9 cellular contexts compared by ENCODE assay signal in the genomic region with DNA sequence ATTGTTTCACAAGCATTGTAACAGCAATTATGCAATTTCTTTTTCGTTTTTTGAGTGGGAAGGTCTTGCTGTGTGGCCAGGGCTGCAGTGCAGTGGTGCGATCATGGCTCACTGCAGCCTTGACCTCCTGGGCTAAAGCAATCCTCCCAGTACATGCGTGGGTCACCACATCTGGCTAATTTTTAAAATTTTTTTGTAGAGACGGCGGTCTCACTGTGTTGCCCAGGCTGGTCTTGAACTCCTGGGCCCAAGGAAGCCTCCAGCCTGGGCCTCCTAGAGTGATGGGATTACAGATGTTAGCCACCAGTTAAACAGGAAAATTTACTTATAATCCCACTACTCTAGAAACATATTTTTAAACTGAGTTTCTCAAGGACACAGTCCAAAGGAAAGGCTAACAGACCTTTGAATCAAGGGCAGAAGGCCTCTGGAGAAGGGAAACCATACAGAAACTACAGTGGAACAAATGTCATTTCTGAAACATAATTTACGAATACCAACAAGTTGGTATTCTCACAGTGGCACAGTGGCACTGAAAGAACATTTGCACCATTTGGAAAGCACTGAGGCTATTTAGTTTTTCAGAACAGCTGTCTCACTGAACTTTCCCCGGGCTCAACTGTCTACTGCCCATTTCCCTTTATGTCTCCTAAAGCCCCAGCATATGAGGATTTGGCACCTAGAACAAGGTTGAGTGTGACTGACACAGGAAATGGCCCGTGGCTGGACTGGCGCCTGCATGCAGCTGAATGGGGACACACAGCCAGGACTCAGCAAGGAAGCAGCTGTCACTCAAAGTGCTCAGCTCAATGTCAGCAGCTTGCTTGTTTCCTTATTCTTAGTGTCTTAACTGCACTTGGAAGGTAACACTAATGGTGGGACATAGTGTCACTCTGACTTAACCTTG. TPM values are rescaled to one million over a fixed set of nuclear protein-coding genes. Genes with fewer than 3 reads are reported as not detected.
DNase-seq lines count a peak whose midpoint lies in the region; ATAC-seq lines count a peak whose summit lies in the region.
"Had no signal": no experiment of that assay in that cellular context is flagged by ENCODE, and none has a peak within 500 bp of the region (broad histone marks: within the 10 kb centered on the region; RNA-seq: fewer than 3 reads in every experiment).

No MANE protein-coding gene starts in this region.

- H3K36me3 Mint-ChIP-seq in activated naive CD4-positive, alpha-beta T cell treated with anti-CD3 and anti-CD28 coated beads, Interleukin-2, amount 10 ng/mL, durations not matched to agents 7 days and 5 days, result peaks cover 8% of the 10 kb centered on the region
- no peaks in the 10 kb centered on the region for H3K36me3 Mint-ChIP-seq in immature natural killer cell

- H3K27ac Mint-ChIP-seq in activated naive CD4-positive, alpha-beta T cell treated with anti-CD3 and anti-CD28 coated beads, Interleukin-2, amount 10 ng/mL, durations not matched to agents 7 days and 5 days, result no peak overlapping the region
- H3K27ac Mint-ChIP-seq in immature natural killer cell, result peak overlapping the region; percentile 84 to 99 (median 92)

- H3K4me1 Mint-ChIP-seq in activated naive CD4-positive, alpha-beta T cell treated with anti-CD3 and anti-CD28 coated beads, Interleukin-2, amount 10 ng/mL, durations not matched to agents 7 days and 5 days, result peaks cover 48% of the 10 kb centered on the region
- peaks cover 54 to 62% of the 10 kb centered on the region in 2 donors for H3K4me1 Mint-ChIP-seq in immature natural killer cell

- ATAC-seq in HG03280 (IDR thresholded peaks at IDR 0.05; ENCODE audit: unreplicated experiment), result no peak
- ATAC-seq: CD8-positive, alpha-beta T cell had no signal

- H3K4me3 Mint-ChIP-seq in activated naive CD4-positive, alpha-beta T cell treated with anti-CD3 and anti-CD28 coated beads, Interleukin-2, amount 10 ng/mL, durations not matched to agents 7 days and 5 days, result peak overlapping the region; percentile 27
- peak overlapping the region in 4 of 5 donors; percentile 6 to 77 (median 60) for H3K4me3 Mint-ChIP-seq in immature natural killer cell

- CTCF ChIA-PET in activated naive CD4-positive, alpha-beta T cell treated with anti-CD3 and anti-CD28 coated beads, Interleukin-2, amount 10 ng/mL, durations not matched to agents 7 days and 5 days (lab: Charles Lee), result interaction anchor here (1.1 to 1.2 kb wide), 2 partner anchors 12 to 22 kb away, joined by 3 to 5 read pairs; no protein-coding TSS in a partner anchor

- in situ Hi-C loops in SK-MEL-5 (cut with HindIII; ENCODE audit: low pct_unique_long_range_greater_than_20kb, low sequenced_read_pairs), result no loop called here

- no peaks in the 10 kb centered on the region for H3K27me3 Mint-ChIP-seq in activated naive CD4-positive, alpha-beta T cell treated with anti-CD3 and anti-CD28 coated beads, Interleukin-2, amount 10 ng/mL, durations not matched to agents 7 days and 5 days
- peaks cover 18 to 32% (median 28%) of the 10 kb centered on the region in 3 donors for H3K27me3 Mint-ChIP-seq in immature natural killer cell (ENCODE audit: low read depth in 3 of 3)

- DNase-seq in activated naive CD4-positive, alpha-beta T cell treated with anti-CD3 and anti-CD28 coated beads, Interleukin-2, amount 10 ng/mL, durations not matched to agents 7 days and 5 days, result peak; percentile 28
- no peak for DNase-seq in activated naive CD4-positive, alpha-beta T cell treated with Interleukin-2 at 50 U/mL for 16 hours
- DNase-seq in SK-MEL-5 (ENCODE audit: low read depth, low spot score) (peak; percentile 73), immature natural killer cell (peak; percentile 60 to 68 (median 66)), ureter (ENCODE audit: low spot score) (peak; percentile 60), NCI-H524 treated with DMSO at 0.1 percent for 48 hours (lab: John Stamatoyannopoulos, UW) (no peak), NCI-H2227 treated with DMSO at 0.1 percent for 48 hours (lab: John Stamatoyannopoulos, UW) (no peak)

- no peaks in the 10 kb centered on the region for H3K9me3 Mint-ChIP-seq in activated naive CD4-positive, alpha-beta T cell treated with anti-CD3 and anti-CD28 coated beads, Interleukin-2, amount 10 ng/mL, durations not matched to agents 7 days and 5 days
- H3K9me3 Mint-ChIP-seq in immature natural killer cell, result peaks cover 0 to 2% (median 0%) of the 10 kb centered on the region in 6 donors
- H3K9me3 Mint-ChIP-seq: CD8-positive, alpha-beta T cell had no signal

RNA-seq across cellular contexts. Expression of gene PRKAR1A, which starts 2.8 kb away (rescaled TPM):
- 974 and 1,047 TPM in 2 replicates for total RNA-seq in SK-MEL-5 (2014; rRNA removed; shearing (Covaris generic))
- 806 and 839 TPM in 2 replicates for polyA plus RNA-seq in SK-MEL-5 (2015; cell fraction: cytosol; rRNA removed)
- 667 and 709 TPM in 2 replicates for polyA plus RNA-seq in SK-MEL-5 (2015; cell fraction: nucleus; rRNA removed)
- polyA plus RNA-seq in immature natural killer cell, result 100 to 1,000 TPM; 275 to 458 (median 320) TPM
- total RNA-seq in ureter, result 290 TPM

RNA-seq across cellular contexts. Expression of gene WIPI1, which starts 52.1 kb away (rescaled TPM):
- 558 and 643 TPM in 2 replicates for total RNA-seq in SK-MEL-5 (2014; rRNA removed; shearing (Covaris generic))
- 337 and 389 TPM in 2 replicates for polyA plus RNA-seq in SK-MEL-5 (2015; cell fraction: cytosol; rRNA removed)
- 252 and 324 TPM in 2 replicates for polyA plus RNA-seq in SK-MEL-5 (2015; cell fraction: nucleus; rRNA removed)
- 10 to 100 TPM; 21.1 to 43.4 (median 30.0) TPM for polyA plus RNA-seq in immature natural killer cell
- 43.6 TPM for total RNA-seq in ureter

Comparison
In these comparisons a context has a peak if more than half of its experiments do, and no peak if none do; other contexts are left out.
1. DNase-seq: peak in activated naive CD4-positive, alpha-beta T cell treated with anti-CD3 and anti-CD28 coated beads, Interleukin-2, amount 10 ng/mL, durations not matched to agents 7 days and 5 days (single experiment), SK-MEL-5 (single experiment), immature natural killer cell (3 of 3) and ureter (single experiment); none in activated naive CD4-positive, alpha-beta T cell treated with Interleukin-2 at 50 U/mL for 16 hours (single experiment), NCI-H524 treated with DMSO at 0.1 percent for 48 hours (single experiment) and NCI-H2227 treated with DMSO at 0.1 percent for 48 hours (single experiment).
2. RNA of gene WIPI1, which starts 52.1 kb away (total RNA-seq): 558 to 643 TPM in SK-MEL-5; 43.6 TPM in ureter (single experiment); every median in the first group is over 10 times any median in the second.